ENCODE assay signal across 3 cellular contexts in genomic region chr6:77445214-77445613, GRCh38.
A peak's percentile ranks its signal among the peaks of the same experiment; 100 is the strongest.
TF ChIP-seq lines count a peak whose summit lies in the region.

No MANE protein-coding gene starts in this region.

TF ChIP-seq in HEK293, 187 proteins besides CTCF, POLR2A, EP300 and RAD21:
- TF ChIP-seq ZNF629 (tag by site-specific recombination; IDR thresholded peaks at IDR 0.05) (no peak), ZNF114 (tag by site-specific recombination; IDR thresholded peaks at IDR 0.05) (no peak), ZNF146 (tag by site-specific recombination; IDR thresholded peaks at IDR 0.05) (peak; percentile 65), SETDB1 (IDR thresholded peaks at IDR 0.05; ENCODE audit: insufficient read length, low read length) (no peak), ZNF692 (tag by site-specific recombination; IDR thresholded peaks at IDR 0.05) (no peak), ZNF561 (tag by site-specific recombination; IDR thresholded peaks at IDR 0.05; ENCODE audit: borderline replicate concordance) (no peak), ZNF48 (tag by site-specific recombination; IDR thresholded peaks at IDR 0.05) (no peak), HOXD13 (CRISPR knock-in tag; IDR thresholded peaks at IDR 0.05; ENCODE audit: borderline replicate concordance) (no peak), ZNF423 (tag by site-specific recombination; IDR thresholded peaks at IDR 0.05) (no peak)
TF ChIP-seq in HEK293: peak in this region for 1.

TF ChIP-seq in K562, 482 proteins besides CTCF, POLR2A, EP300 and RAD21:
- TF ChIP-seq RBM25 (IDR thresholded peaks at IDR 0.05; ENCODE audit: low read depth, low read length, severe bottlenecking) = peak; percentile 67
- TF ChIP-seq ZNF146 (CRISPR knock-in tag; IDR thresholded peaks at IDR 0.05; ENCODE audit: unreplicated experiment) = peak; percentile 42
- TF ChIP-seq ZZZ3 (IDR thresholded peaks at IDR 0.05) = no peak
TF ChIP-seq in K562: peak in this region for 2.

TF ChIP-seq in H1, 55 proteins besides CTCF, POLR2A, EP300 and RAD21:
- TF ChIP-seq KDM1A (IDR thresholded peaks at IDR 0.05; ENCODE audit: borderline replicate concordance, low read length) (peak; percentile 51; the same call in 1 of the 2 replicates), TAF7 (optimal IDR thresholded peaks at IDR 0.05; ENCODE audit: borderline replicate concordance, low read depth, low read length) (no peak), JUN (IDR thresholded peaks at IDR 0.05; ENCODE audit: low read depth, low read length) (no peak)
TF ChIP-seq in H1: peak in this region for 1.
